1 cellular context compared by ENCODE assay signal in the genomic region with DNA sequence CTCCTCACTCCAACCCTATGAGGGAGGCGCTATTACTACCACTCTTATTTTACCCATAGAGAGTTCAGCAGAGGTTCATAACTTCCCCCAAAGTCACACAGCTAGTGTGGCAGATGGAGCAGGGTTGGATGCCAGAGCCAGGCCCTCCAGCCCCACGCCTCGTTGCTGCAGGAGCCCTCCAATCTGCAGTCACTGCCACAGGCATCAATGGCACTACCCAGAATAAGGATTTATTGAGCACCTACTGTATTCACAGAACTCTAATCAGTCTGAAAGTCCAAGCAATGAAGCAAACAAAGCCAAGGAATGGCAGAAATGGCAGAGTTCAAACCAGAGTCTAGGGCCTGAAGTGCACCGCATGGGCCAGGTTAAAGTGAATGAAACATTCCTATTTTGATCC.
TF ChIP-seq lines count a peak whose summit lies in the region.

No MANE protein-coding gene starts in this region.

TF ChIP-seq in WTC11, 78 proteins besides CTCF, POLR2A, EP300 and RAD21 (continued from another document):
- TF ChIP-seq, protein P1, sequence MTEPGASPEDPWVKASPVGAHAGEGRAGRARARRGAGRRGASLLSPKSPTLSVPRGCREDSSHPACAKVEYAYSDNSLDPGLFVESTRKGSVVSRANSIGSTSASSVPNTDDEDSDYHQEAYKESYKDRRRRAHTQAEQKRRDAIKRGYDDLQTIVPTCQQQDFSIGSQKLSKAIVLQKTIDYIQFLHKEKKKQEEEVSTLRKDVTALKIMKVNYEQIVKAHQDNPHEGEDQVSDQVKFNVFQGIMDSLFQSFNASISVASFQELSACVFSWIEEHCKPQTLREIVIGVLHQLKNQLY (CRISPR knock-in tag; IDR thresholded peaks at IDR 0.05), result no peak
- TF ChIP-seq, protein P2, sequence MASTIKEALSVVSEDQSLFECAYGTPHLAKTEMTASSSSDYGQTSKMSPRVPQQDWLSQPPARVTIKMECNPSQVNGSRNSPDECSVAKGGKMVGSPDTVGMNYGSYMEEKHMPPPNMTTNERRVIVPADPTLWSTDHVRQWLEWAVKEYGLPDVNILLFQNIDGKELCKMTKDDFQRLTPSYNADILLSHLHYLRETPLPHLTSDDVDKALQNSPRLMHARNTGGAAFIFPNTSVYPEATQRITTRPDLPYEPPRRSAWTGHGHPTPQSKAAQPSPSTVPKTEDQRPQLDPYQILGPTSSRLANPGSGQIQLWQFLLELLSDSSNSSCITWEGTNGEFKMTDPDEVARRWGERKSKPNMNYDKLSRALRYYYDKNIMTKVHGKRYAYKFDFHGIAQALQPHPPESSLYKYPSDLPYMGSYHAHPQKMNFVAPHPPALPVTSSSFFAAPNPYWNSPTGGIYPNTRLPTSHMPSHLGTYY (CRISPR knock-in tag; IDR thresholded peaks at IDR 0.05), result no peak
- TF ChIP-seq ZNF121 (CRISPR knock-in tag; IDR thresholded peaks at IDR 0.05), result no peak
- no peak for TF ChIP-seq RELA (CRISPR knock-in tag; IDR thresholded peaks at IDR 0.05; ENCODE audit: borderline replicate concordance)
- no peak for TF ChIP-seq ZNF423 (CRISPR knock-in tag; IDR thresholded peaks at IDR 0.05)
- TF ChIP-seq NFE2L1 (CRISPR knock-in tag; IDR thresholded peaks at IDR 0.05), result no peak
